7 cellular contexts compared by ENCODE assay signal in the genomic region with DNA sequence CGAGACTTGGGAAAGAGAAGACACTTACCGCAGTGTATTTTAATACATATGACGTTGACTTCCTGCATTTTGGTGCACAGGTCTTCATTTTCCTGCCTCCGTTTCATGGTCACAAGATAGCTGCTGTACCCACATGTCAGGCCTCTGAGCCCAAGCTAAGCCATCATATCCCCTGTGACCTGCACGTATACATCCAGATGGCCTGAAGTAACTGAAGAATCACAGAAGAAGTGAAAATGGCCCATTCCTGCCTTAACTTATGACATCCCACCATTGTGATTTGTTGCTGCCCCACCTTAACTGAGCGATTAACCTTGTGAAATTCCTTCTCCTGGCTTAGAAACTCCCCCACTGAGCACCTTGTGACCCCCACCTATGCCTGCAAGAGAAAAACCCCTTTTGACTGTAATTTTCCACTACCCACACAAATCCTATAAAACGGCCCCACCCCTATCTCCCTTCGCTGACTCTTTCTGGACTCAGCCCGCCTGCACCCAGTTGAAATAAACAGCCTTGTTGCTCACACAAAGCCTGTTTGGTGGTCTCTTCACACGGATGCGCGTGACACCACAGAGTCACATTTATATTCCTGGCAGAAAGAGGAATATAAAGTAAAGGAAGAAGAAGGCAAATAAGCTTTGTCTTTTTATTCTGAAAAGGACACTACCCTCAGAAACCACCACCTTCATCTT.
DNase-seq lines count a peak whose midpoint lies in the region; ATAC-seq and TF ChIP-seq lines count a peak whose summit lies in the region.
"Not testable (repeated sequence)": the region's sequence is repeated elsewhere in the genome, so short reads cannot be mapped to it uniquely, and the experiment has no call there.

No MANE protein-coding gene starts in this region.

- not testable (repeated sequence) for TF ChIP-seq CTCF in OCI-LY1 (IDR thresholded peaks at IDR 0.05; ENCODE audit: low read length); nephron progenitor cell (IDR thresholded peaks at IDR 0.05)

- TF ChIP-seq POLR2A in GM15510 (IDR thresholded peaks at IDR 0.05; ENCODE audit: borderline replicate concordance, extremely low read depth, insufficient read length), result peak; percentile 29

- H3K36me3 ChIP-seq in OCI-LY1 (ENCODE audit: insufficient read depth, low read length), result not testable (repeated sequence)

- POLR2A ChIA-PET in activated CD4-positive, alpha-beta memory T cell treated with anti-CD3 and anti-CD28 coated beads for 36 hours (lab: Charles Lee), result interaction anchor here (0.6 kb wide), 1 partner anchor 107 kb away, joined by 3 read pairs; no protein-coding TSS in a partner anchor

- CTCF ChIA-PET in activated CD4-positive, alpha-beta memory T cell treated with anti-CD3 and anti-CD28 coated beads for 36 hours (lab: Charles Lee), result interaction anchor here (0.7 kb wide), 1 partner anchor 249 kb away, joined by 3 read pairs; no protein-coding TSS in a partner anchor

- not testable (repeated sequence) for H3K79me2 ChIP-seq in OCI-LY1 (ENCODE audit: insufficient read depth, low read length)

- H3F3A ChIP-seq in OCI-LY1 (ENCODE audit: insufficient read depth, low read length), result not testable (repeated sequence)

- H3K4me3 ChIP-seq in OCI-LY1 (ENCODE audit: low read depth, low read length, poor library complexity, severe bottlenecking), result peak overlapping the region; percentile 53

- H3K27ac ChIP-seq in OCI-LY1 (ENCODE audit: low read depth, low read length, poor library complexity, severe bottlenecking), result peak overlapping the region; percentile 97

- H3K27ac Mint-ChIP-seq in activated CD4-positive, alpha-beta memory T cell treated with anti-CD3 and anti-CD28 coated beads for 36 hours, result peak overlapping the region; percentile 73
- peak overlapping the region; percentile 66 for H3K27ac Mint-ChIP-seq in activated T-cell treated with anti-CD3 and anti-CD28 coated beads, Interleukin-2, amount 50 U/mL, for 72 hours
- H3K27ac Mint-ChIP-seq in central memory CD8-positive, alpha-beta T cell (ENCODE audit: low read depth), result peak overlapping the region; percentile 85
- H3K27ac Mint-ChIP-seq in nephron progenitor cell, result peak overlapping the region; percentile 85

- peak in 1 of 2 donors; percentile 21 for ATAC-seq in activated T-cell treated with anti-CD3 and anti-CD28 coated beads, Interleukin-2, amount 50 U/mL, for 72 hours (replicated peaks in 1 of 2)
- peak; percentile 33 for ATAC-seq in central memory CD8-positive, alpha-beta T cell (replicated peaks; ENCODE audit: extremely low read depth, poor library complexity, severe bottlenecking)

- H3K4me3 Mint-ChIP-seq in activated CD4-positive, alpha-beta memory T cell treated with anti-CD3 and anti-CD28 coated beads for 36 hours, result peak overlapping the region; percentile 27
- H3K4me3 Mint-ChIP-seq in activated T-cell treated with anti-CD3 and anti-CD28 coated beads, Interleukin-2, amount 50 U/mL, for 72 hours, result peak overlapping the region; percentile 74 to 81
- peak overlapping the region; percentile 60 for H3K4me3 Mint-ChIP-seq in central memory CD8-positive, alpha-beta T cell
- not testable (repeated sequence) for H3K4me3 Mint-ChIP-seq in nephron progenitor cell

- not testable (repeated sequence) for H3K9me3 Mint-ChIP-seq in activated CD4-positive, alpha-beta memory T cell treated with anti-CD3 and anti-CD28 coated beads for 36 hours; activated T-cell treated with anti-CD3 and anti-CD28 coated beads, Interleukin-2, amount 50 U/mL, for 72 hours; central memory CD8-positive, alpha-beta T cell
- H3K9me3 Mint-ChIP-seq in nephron progenitor cell, result peaks cover 13% of the 10 kb centered on the region

- H3K4me2 ChIP-seq in OCI-LY1 (ENCODE audit: low read length), result peak overlapping the region; percentile 68

- H3K9me2 ChIP-seq in OCI-LY1 (ENCODE audit: low read depth, low read length), result not testable (repeated sequence)

- H3K9me3 ChIP-seq in OCI-LY1 (ENCODE audit: low read length), result not testable (repeated sequence)

- H3K4me1 Mint-ChIP-seq in activated CD4-positive, alpha-beta memory T cell treated with anti-CD3 and anti-CD28 coated beads for 36 hours (ENCODE audit: low read depth), result peaks cover 53% of the 10 kb centered on the region
- peaks cover 56% of the 10 kb centered on the region for H3K4me1 Mint-ChIP-seq in activated T-cell treated with anti-CD3 and anti-CD28 coated beads, Interleukin-2, amount 50 U/mL, for 72 hours (ENCODE audit: low read depth)
- peaks cover 45% of the 10 kb centered on the region for H3K4me1 Mint-ChIP-seq in central memory CD8-positive, alpha-beta T cell
- H3K4me1 Mint-ChIP-seq in nephron progenitor cell, result peaks cover 53% of the 10 kb centered on the region

- DNase-seq in activated CD4-positive, alpha-beta memory T cell treated with anti-CD3 and anti-CD28 coated beads for 36 hours, result peak; percentile 40
- DNase-seq in activated T-cell treated with anti-CD3 and anti-CD28 coated beads, Interleukin-2, amount 50 U/mL, for 72 hours, result peak; percentile 29 to 38
- not testable (repeated sequence) for DNase-seq in central memory CD8-positive, alpha-beta T cell (ENCODE audit: low spot score in 2 of 2); nephron progenitor cell
- DNase-seq in stimulated activated CD8-positive, alpha-beta memory T cell treated with anti-CD3 and anti-CD28 coated beads, Interleukin-15, amount 100 ng/mL, for 4 hours (ENCODE audit: low read depth in 2 of 2), result peak; percentile 13 to 35

- peak overlapping the region; percentile 80 for H3K9ac ChIP-seq in OCI-LY1 (ENCODE audit: low read length)

- H3K4me1 ChIP-seq in OCI-LY1 (ENCODE audit: insufficient read depth, low read length, severe bottlenecking), result peaks cover 50% of the 10 kb centered on the region

- not testable (repeated sequence) for H4K20me1 ChIP-seq in OCI-LY1 (ENCODE audit: insufficient read depth, low read length)

- H3K27me3 ChIP-seq in OCI-LY1 (ENCODE audit: insufficient read depth, low read length), result not testable (repeated sequence)

- H3K27me3 Mint-ChIP-seq in activated CD4-positive, alpha-beta memory T cell treated with anti-CD3 and anti-CD28 coated beads for 36 hours; activated T-cell treated with anti-CD3 and anti-CD28 coated beads, Interleukin-2, amount 50 U/mL, for 72 hours (ENCODE audit: low read depth); central memory CD8-positive, alpha-beta T cell; nephron progenitor cell (ENCODE audit: low read depth, poor library complexity): not testable (repeated sequence)

- intact Hi-C loops in activated CD4-positive, alpha-beta memory T cell treated with anti-CD3 and anti-CD28 coated beads for 36 hours (cut with micrococcal nuclease), result not testable (repeated sequence)

- H2AFZ ChIP-seq in OCI-LY1 (ENCODE audit: low read length), result not testable (repeated sequence)

- H3K36me3 Mint-ChIP-seq in activated CD4-positive, alpha-beta memory T cell treated with anti-CD3 and anti-CD28 coated beads for 36 hours; activated T-cell treated with anti-CD3 and anti-CD28 coated beads, Interleukin-2, amount 50 U/mL, for 72 hours (ENCODE audit: insufficient read depth in 2 of 2); central memory CD8-positive, alpha-beta T cell (ENCODE audit: insufficient read depth); nephron progenitor cell (ENCODE audit: low read depth): not testable (repeated sequence)
